8 cellular contexts compared by ENCODE assay signal in genomic region chr5:74684900-74685851, GRCh38. TPM values are rescaled to one million over a fixed set of nuclear protein-coding genes. Genes with fewer than 3 reads are reported as not detected.
DNase-seq lines count a peak whose midpoint lies in the region; ATAC-seq and TF ChIP-seq lines count a peak whose summit lies in the region.

TSS of gene HEXB (plus strand) at chr5:74685233. CDS start at chr5:74685261, 28 bp downstream.

- BruUV-seq in A673 (replicated peaks; lab: Mats Ljungman, UMichigan) = no TSS peak

- H3K9me3 ChIP-seq in A673 (ENCODE audit: low read depth, low read length, poor library complexity, severe bottlenecking) = no peaks in the 10 kb centered on the region

- H3K4me1 ChIP-seq in A673 (ENCODE audit: insufficient read depth, low read length, poor library complexity, severe bottlenecking) = no peaks in the 10 kb centered on the region

- DNase-seq in A673 (ENCODE audit: low spot score) (peak; percentile 86), NCI-H2196 treated with DMSO at 0.1 percent for 48 hours (lab: John Stamatoyannopoulos, UW; ENCODE audit: unreplicated experiment) (peak; percentile 26), iris pigment epithelial cell (ENCODE audit: low read depth) (peak; percentile 87)
- peak; percentile 65 for DNase-seq in activated CD4-positive, CD25-positive, alpha-beta regulatory T cell treated with anti-CD3 and anti-CD28 coated beads, Interleukin-2, amount 50 U/mL, for 16 hours (ENCODE audit: low read depth, low spot score)
- DNase-seq in central memory CD4-positive, alpha-beta T cell = peak; percentile 75
- peak; percentile 72 to 86 for DNase-seq in stimulated activated CD4-positive, alpha-beta T cell treated with anti-CD3 and anti-CD28 coated beads, Interleukin-12 subunit alpha, Interleukin-12 subunit beta, amount 100 ng/mL, for 24 hours (ENCODE audit: low read depth in 2 of 2)

- POLR2A ChIA-PET in A673 (lab: Charles Lee; ENCODE audit: low non-redundant PET) = interaction anchor here (0.6 kb wide), 1 partner anchor 24 kb away, joined by 3 read pairs; no protein-coding TSS in a partner anchor

- H3K27me3 ChIP-seq in A673 (replicated peaks; ENCODE audit: insufficient read depth, low read depth, low read length, poor library complexity) = no peaks in the 10 kb centered on the region

- CTCF ChIA-PET in A673 (lab: Charles Lee) = no interaction called here

- intact Hi-C loops in A673 (cut with micrococcal nuclease; ENCODE audit: unreplicated experiment) = no loop called here

- peak within 1 kb of the TSS; percentile 48 for H3K27ac ChIP-seq in A673 (ENCODE audit: low read depth, low read length, poor library complexity, severe bottlenecking)

- peak; percentile 82 for TF ChIP-seq POLR2A in GM18505 (IDR thresholded peaks at IDR 0.05; ENCODE audit: borderline replicate concordance, extremely low read depth, insufficient read depth, insufficient read length)

- H3K36me3 ChIP-seq in A673 (ENCODE audit: insufficient read depth, low read length, poor library complexity, severe bottlenecking) = no peaks in the 10 kb centered on the region

- H3K4me3 ChIP-seq in A673 (ENCODE audit: low read depth, low read length, poor library complexity, severe bottlenecking) = peak within 1 kb of the TSS; percentile 82

- TF ChIP-seq CTCF in A673 (conservative IDR thresholded peaks at IDR 0.05; ENCODE audit: low read depth, low read length) = 0 out of 2 replicates have a peak, but pooled peaks have one; percentile 6

- ATAC-seq in GM18505 (IDR thresholded peaks at IDR 0.05; ENCODE audit: unreplicated experiment) (peak; percentile 74), HG02943 (IDR thresholded peaks at IDR 0.05; ENCODE audit: low read depth, unreplicated experiment) (peak; percentile 70)

RNA-seq across cellular contexts. Expression of gene HEXB, which starts in this region (rescaled TPM):
- total RNA-seq in A673 (2021) = 65.3 TPM in 2 replicates

Comparison
In these comparisons a context has a peak if more than half of its experiments do, and no peak if none do; other contexts are left out.
1. Peak in every context shown above with its lines: DNase-seq, ATAC-seq, H3K4me3 ChIP-seq and H3K27ac ChIP-seq.
2. DNase-seq: peak in every context shown above with its lines; median percentile 87 in iris pigment epithelial cell; 86 in A673; 79 in stimulated activated CD4-positive, alpha-beta T cell treated with anti-CD3 and anti-CD28 coated beads, Interleukin-12 subunit alpha, Interleukin-12 subunit beta, amount 100 ng/mL, for 24 hours; 75 in central memory CD4-positive, alpha-beta T cell; 65 in activated CD4-positive, CD25-positive, alpha-beta regulatory T cell treated with anti-CD3 and anti-CD28 coated beads, Interleukin-2, amount 50 U/mL, for 16 hours; 26 in NCI-H2196 treated with DMSO at 0.1 percent for 48 hours.